In genomic region chr5:40757400-40757799, GRCh38 we compare ENCODE assay signal across 26 cellular contexts. TPM values are rescaled to one million over a fixed set of nuclear protein-coding genes. Genes with fewer than 3 reads are reported as not detected.
A peak's percentile ranks its signal among the peaks of the same experiment; 100 is the strongest.
DNase-seq lines count a peak whose midpoint lies in the region; ATAC-seq and TF ChIP-seq lines count a peak whose summit lies in the region.
"Had no signal": no experiment of that assay in that cellular context is flagged by ENCODE, and none has a peak within 500 bp of the region (broad histone marks: within the 10 kb centered on the region; RNA-seq: fewer than 3 reads in every experiment).

No MANE protein-coding gene starts in this region.

- no peaks in the 10 kb centered on the region for H3K9me3 ChIP-seq in CD4-positive, alpha-beta T cell (ENCODE audit: control insufficient read depth, low read length)
- H3K9me3 ChIP-seq: A549, SK-N-SH had no signal

- ATAC-seq in CD4-positive, alpha-beta T cell (ENCODE audit: poor library complexity): no peak
- ATAC-seq: A549; CD8-positive, alpha-beta T cell; GM12878 had no signal

- no peaks in the 10 kb centered on the region for H3K27me3 ChIP-seq in CD4-positive, alpha-beta T cell (ENCODE audit: control insufficient read depth, insufficient read depth, low read length)
- H3K27me3 ChIP-seq: BLaER1 treated with 17β-estradiol and CSF1 and Interleukin-3, amounts not matched to agents 10 nM and 100 nM had no signal

- H3K36me3 Mint-ChIP-seq in activated CD4-positive, alpha-beta T cell treated with anti-CD3 and anti-CD28 coated beads, Interleukin-2, amount 10 ng/mL, durations not matched to agents 7 days and 5 days (ENCODE audit: low read depth): peaks cover 34% of the 10 kb centered on the region
- H3K36me3 Mint-ChIP-seq in CD4-positive, alpha-beta T cell (ENCODE audit: low read depth): peaks cover 26% of the 10 kb centered on the region
- H3K36me3 Mint-ChIP-seq in brain (peaks cover 26% of the 10 kb centered on the region), progenitor cell of endocrine pancreas (ENCODE audit: insufficient read depth) (peaks cover 11% of the 10 kb centered on the region)

- no peak overlapping the region for H3K27ac ChIP-seq in CD4-positive, alpha-beta T cell (ENCODE audit: low read depth, low read length)
- no peak overlapping the region for H3K27ac ChIP-seq in substantia nigra (ENCODE audit: low read depth, low read length, poor library complexity, severe bottlenecking)
- H3K27ac ChIP-seq: A549; BLaER1 treated with 17β-estradiol and CSF1 and Interleukin-3, amounts not matched to agents 10 nM and 100 nM had no signal

- H3K4me3 Mint-ChIP-seq in activated CD4-positive, alpha-beta T cell treated with anti-CD3 and anti-CD28 coated beads, Interleukin-2, amount 10 ng/mL, durations not matched to agents 7 days and 5 days: peak overlapping the region; percentile 6
- peak overlapping the region; percentile 70 for H3K4me3 Mint-ChIP-seq in CD4-positive, alpha-beta T cell
- H3K4me3 Mint-ChIP-seq in brain (peak overlapping the region in 3 of 5 experiments; percentile 46 to 80 (median 47)), progenitor cell of endocrine pancreas (ENCODE audit: low read depth) (no peak overlapping the region)
- H3K4me3 Mint-ChIP-seq: CD8-positive, alpha-beta T cell had no signal

- no peak overlapping the region for H3K27ac Mint-ChIP-seq in activated CD4-positive, alpha-beta T cell treated with anti-CD3 and anti-CD28 coated beads, Interleukin-2, amount 10 ng/mL, durations not matched to agents 7 days and 5 days
- H3K27ac Mint-ChIP-seq in CD4-positive, alpha-beta T cell: peak overlapping the region; percentile 14
- H3K27ac Mint-ChIP-seq in brain: no peak overlapping the region
- peak overlapping the region; percentile 65 for H3K27ac Mint-ChIP-seq in progenitor cell of endocrine pancreas
- H3K27ac Mint-ChIP-seq: CD8-positive, alpha-beta T cell had no signal

- no peaks in the 10 kb centered on the region for H3K27me3 Mint-ChIP-seq in activated CD4-positive, alpha-beta T cell treated with anti-CD3 and anti-CD28 coated beads, Interleukin-2, amount 10 ng/mL, durations not matched to agents 7 days and 5 days
- H3K27me3 Mint-ChIP-seq in CD4-positive, alpha-beta T cell: no peaks in the 10 kb centered on the region
- H3K27me3 Mint-ChIP-seq in brain (no peaks in the 10 kb centered on the region), progenitor cell of endocrine pancreas (no peaks in the 10 kb centered on the region)

- TF ChIP-seq CTCF in CD4-positive, alpha-beta T cell (IDR thresholded peaks at IDR 0.05): no peak
- no peak for TF ChIP-seq CTCF in brain (conservative IDR thresholded peaks at IDR 0.05)
- TF ChIP-seq CTCF in progenitor cell of endocrine pancreas (IDR thresholded peaks at IDR 0.05; ENCODE audit: unreplicated experiment): no peak

- H3K9me3 Mint-ChIP-seq in activated CD4-positive, alpha-beta T cell treated with anti-CD3 and anti-CD28 coated beads, Interleukin-2, amount 10 ng/mL, durations not matched to agents 7 days and 5 days: no peaks in the 10 kb centered on the region
- no peaks in the 10 kb centered on the region for H3K9me3 Mint-ChIP-seq in CD4-positive, alpha-beta T cell
- H3K9me3 Mint-ChIP-seq in brain (peaks cover 0 to 8% (median 3%) of the 10 kb centered on the region in 5 experiments), progenitor cell of endocrine pancreas (ENCODE audit: low read depth) (no peaks in the 10 kb centered on the region)
- H3K9me3 Mint-ChIP-seq: CD8-positive, alpha-beta T cell had no signal

- CTCF ChIA-PET in activated CD4-positive, alpha-beta T cell treated with anti-CD3 and anti-CD28 coated beads, Interleukin-2, amount 10 ng/mL, durations not matched to agents 7 days and 5 days (lab: Charles Lee): interaction anchor here (0.6 to 0.7 kb wide), 2 partner anchors 580 to 1018 kb away, joined by 3 read pairs; no protein-coding TSS in a partner anchor
- CTCF ChIA-PET in CD4-positive, alpha-beta T cell (lab: Charles Lee): no interaction called here

- no peak for DNase-seq in activated CD4-positive, alpha-beta T cell treated with anti-CD3 and anti-CD28 coated beads, Interleukin-2, amount 10 ng/mL, durations not matched to agents 7 days and 5 days
- DNase-seq in activated CD4-positive, alpha-beta T cell treated with anti-CD3 and anti-CD28 coated beads, Interleukin-2, amount 50 U/mL, for 4 hours: no peak
- no peak for DNase-seq in CD4-positive, alpha-beta T cell
- no peak for DNase-seq in progenitor cell of endocrine pancreas (ENCODE audit: low spot score, unreplicated experiment)
- DNase-seq in substantia nigra (lab: John Stamatoyannopoulos, UW): no peak
- DNase-seq in stimulated activated CD4-positive, alpha-beta T cell treated with anti-CD3 and anti-CD28 coated beads, Interleukin-4, amount 100 ng/mL, for 1 hour: no peak
- DNase-seq: AML-193; CD8-positive, alpha-beta T cell; DMS 273 treated with DMSO at 0.1 percent for 48 hours; DMS79; EL; GDM1; HCEC 1CT; Karpas-422; NCI-H1092; NCI-H1417 treated with DMSO at 0.1 percent for 48 hours; NCI-H1694 treated with DMSO at 0.1 percent for 48 hours; NCI-H2081 treated with DMSO at 0.1 percent for 48 hours; NCI-H446; NCI-H524 treated with DMSO at 0.1 percent for 48 hours; NCI-H774; SK-N-SH had no signal

- intact Hi-C loops in CD4-positive, alpha-beta T cell (cut with DNase I, micrococcal nuclease): loop anchor here (2.0 to 10.0 kb wide), 3 partner anchors 70 to 1803 kb away; partner anchors contain the start of gene RPL37 (in 1 of the 2)

- POLR2A ChIA-PET in activated CD4-positive, alpha-beta T cell treated with anti-CD3 and anti-CD28 coated beads, Interleukin-2, amount 10 ng/mL, durations not matched to agents 7 days and 5 days (lab: Charles Lee): no interaction called here
- POLR2A ChIA-PET in CD4-positive, alpha-beta T cell (lab: Charles Lee): interaction anchor here (0.6 kb wide), 1 partner anchor 11 kb away, joined by 3 read pairs; no protein-coding TSS in a partner anchor

- peaks cover 15% of the 10 kb centered on the region for H3K4me1 Mint-ChIP-seq in activated CD4-positive, alpha-beta T cell treated with anti-CD3 and anti-CD28 coated beads, Interleukin-2, amount 10 ng/mL, durations not matched to agents 7 days and 5 days
- H3K4me1 Mint-ChIP-seq in CD4-positive, alpha-beta T cell (ENCODE audit: low read depth): peaks cover 12% of the 10 kb centered on the region
- H3K4me1 Mint-ChIP-seq in brain (no peaks in the 10 kb centered on the region), progenitor cell of endocrine pancreas (ENCODE audit: low read depth) (peaks cover 2% of the 10 kb centered on the region)

RNA-seq across cellular contexts. Expression of gene TTC33, which starts 1.6 kb away (rescaled TPM):
- total RNA-seq in activated CD4-positive, alpha-beta T cell treated with anti-CD3 and anti-CD28 coated beads, Interleukin-2, amount 10 ng/mL, durations not matched to agents 7 days and 5 days: 10 to 100 TPM; 16.2 to 16.8 TPM
- total RNA-seq in CD4-positive, alpha-beta T cell: 10 to 100 TPM in 1 of 2 experiments, 1 to 10 TPM in 1; 8.7 to 12.0 TPM
- polyA plus RNA-seq in brain (ENCODE audit: insufficient read depth, low read depth, low replicate concordance): 8.6 TPM
- total RNA-seq in progenitor cell of endocrine pancreas: 21.5 and 25.4 TPM in 2 replicates

RNA-seq across cellular contexts. Expression of gene PRKAA1, which starts 40.8 kb away (rescaled TPM):
- total RNA-seq in activated CD4-positive, alpha-beta T cell treated with anti-CD3 and anti-CD28 coated beads, Interleukin-2, amount 10 ng/mL, durations not matched to agents 7 days and 5 days: 10 to 100 TPM; 71.3 to 84.1 TPM
- 100 to 1,000 TPM; 102 to 105 TPM for total RNA-seq in CD4-positive, alpha-beta T cell
- 12.2 TPM for polyA plus RNA-seq in brain (ENCODE audit: insufficient read depth, low read depth, low replicate concordance)
- 75.1 and 79.5 TPM in 2 replicates for total RNA-seq in progenitor cell of endocrine pancreas

Comparison
In these comparisons a context has a peak if more than half of its experiments do, and no peak if none do; other contexts are left out.
1. H3K27ac Mint-ChIP-seq: peak in CD4-positive, alpha-beta T cell (single experiment) and progenitor cell of endocrine pancreas (single experiment); none in activated CD4-positive, alpha-beta T cell treated with anti-CD3 and anti-CD28 coated beads, Interleukin-2, amount 10 ng/mL, durations not matched to agents 7 days and 5 days (single experiment) and brain (0 of 5).